ENCODE assay signal across 8 cellular contexts in the genomic region with DNA sequence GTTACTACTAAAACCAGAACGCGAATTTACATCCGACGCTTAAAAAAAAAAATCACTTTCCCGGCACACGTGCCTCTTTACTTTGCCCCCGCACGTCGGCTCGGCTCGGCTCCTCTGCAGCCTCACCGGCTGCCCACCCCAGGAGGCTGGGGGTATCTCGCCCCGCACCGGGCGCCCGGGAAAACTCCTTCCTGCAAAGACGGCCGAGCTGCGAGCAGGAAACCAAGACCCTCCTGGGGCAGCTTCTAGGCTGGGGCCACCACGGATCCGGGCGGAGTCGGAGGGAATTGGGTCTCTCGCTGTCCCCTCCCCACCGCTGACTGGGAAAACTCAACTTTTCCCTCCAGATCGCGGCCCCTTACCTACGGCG. TPM values are rescaled to one million over a fixed set of nuclear protein-coding genes. Genes with fewer than 3 reads are reported as not detected.
A peak's percentile ranks its signal among the peaks of the same experiment; 100 is the strongest.
DNase-seq lines count a peak whose midpoint lies in the region; ATAC-seq and TF ChIP-seq lines count a peak whose summit lies in the region.

No MANE protein-coding gene starts in this region.

- TF ChIP-seq CTCF in cardiac muscle cell (IDR thresholded peaks at IDR 0.05; ENCODE audit: low read depth, low read length), result no peak
- no peak for TF ChIP-seq CTCF in progenitor cell of endocrine pancreas (IDR thresholded peaks at IDR 0.05; ENCODE audit: unreplicated experiment)

- H3K27me3 ChIP-seq in cardiac muscle cell, result no peaks in the 10 kb centered on the region

- H3K4me3 ChIP-seq in cardiac muscle cell, result peak overlapping the region; percentile 66

- H3K4me1 Mint-ChIP-seq in progenitor cell of endocrine pancreas (ENCODE audit: low read depth), result peaks cover 16% of the 10 kb centered on the region

- H3K27ac Mint-ChIP-seq in progenitor cell of endocrine pancreas, result peak overlapping the region; percentile 90

- no peaks in the 10 kb centered on the region for H3K27me3 Mint-ChIP-seq in progenitor cell of endocrine pancreas

- no peaks in the 10 kb centered on the region for H3K36me3 ChIP-seq in cardiac muscle cell

- peak overlapping the region; percentile 88 for H3K4me3 Mint-ChIP-seq in progenitor cell of endocrine pancreas (ENCODE audit: low read depth)

- DNase-seq in DMS53 treated with DMSO at 0.1 percent for 48 hours (lab: John Stamatoyannopoulos, UW; ENCODE audit: unreplicated experiment) (peak; percentile 30), HT-29 (ENCODE audit: low spot score) (peak; percentile 32), cardiac muscle cell (ENCODE audit: low read depth in 1 of 2, low spot score in 1 of 2) (peak; percentile 16 to 38), progenitor cell of endocrine pancreas (ENCODE audit: low spot score, unreplicated experiment) (peak; percentile 37), GM19240 (ENCODE audit: insufficient read length, low spot score) (no peak)
- peak; percentile 26 to 34 for DNase-seq in activated CD4-positive, alpha-beta T cell treated with anti-CD3 and anti-CD28 coated beads, Interleukin-2, amount 50 U/mL, for 48 hours

- H3K9me3 Mint-ChIP-seq in progenitor cell of endocrine pancreas (ENCODE audit: low read depth), result no peaks in the 10 kb centered on the region

- no peaks in the 10 kb centered on the region for H3K36me3 Mint-ChIP-seq in progenitor cell of endocrine pancreas (ENCODE audit: insufficient read depth)

- no peak overlapping the region for H3K27ac ChIP-seq in cardiac muscle cell

- H3K9me3 ChIP-seq in cardiac muscle cell (ENCODE audit: low read depth), result no peaks in the 10 kb centered on the region

- no peak for ATAC-seq in GM21576 (IDR thresholded peaks at IDR 0.05; ENCODE audit: unreplicated experiment)
- ATAC-seq in GM21360 (IDR thresholded peaks at IDR 0.05; ENCODE audit: unreplicated experiment), result no peak

- peaks cover 5% of the 10 kb centered on the region for H3K4me1 ChIP-seq in cardiac muscle cell (ENCODE audit: low read depth)

RNA-seq across cellular contexts. Expression of a gene that starts 0.6 kb away (rescaled TPM):
- 37.4 and 40.8 TPM in 2 replicates for total RNA-seq in HT-29 (2014; rRNA removed; shearing (Covaris generic))
- total RNA-seq in cardiac muscle cell, result 9.0 and 10.9 TPM in 2 replicates
- 6.7 and 7.2 TPM in 2 replicates for polyA plus RNA-seq in cardiac muscle cell
- 31.5 and 33.8 TPM in 2 replicates for total RNA-seq in progenitor cell of endocrine pancreas

RNA-seq across cellular contexts. Expression of a gene that starts 32.7 kb away (rescaled TPM):
- 256 and 291 TPM in 2 replicates for total RNA-seq in HT-29 (2014; rRNA removed; shearing (Covaris generic))
- total RNA-seq in cardiac muscle cell (404 and 408 TPM in 2 replicates), progenitor cell of endocrine pancreas (216 and 224 TPM in 2 replicates)
- 468 and 511 TPM in 2 replicates for polyA plus RNA-seq in cardiac muscle cell

RNA-seq across cellular contexts. Expression of a gene that starts 42.2 kb away (rescaled TPM):
- 115 and 117 TPM in 2 replicates for total RNA-seq in HT-29 (2014; rRNA removed; shearing (Covaris generic))
- total RNA-seq in cardiac muscle cell (38.0 and 54.3 TPM in 2 replicates), progenitor cell of endocrine pancreas (45.9 and 46.9 TPM in 2 replicates)
- polyA plus RNA-seq in cardiac muscle cell, result 31.7 and 31.9 TPM in 2 replicates
